ENCODE assay signal across 8 cellular contexts in the genomic region with DNA sequence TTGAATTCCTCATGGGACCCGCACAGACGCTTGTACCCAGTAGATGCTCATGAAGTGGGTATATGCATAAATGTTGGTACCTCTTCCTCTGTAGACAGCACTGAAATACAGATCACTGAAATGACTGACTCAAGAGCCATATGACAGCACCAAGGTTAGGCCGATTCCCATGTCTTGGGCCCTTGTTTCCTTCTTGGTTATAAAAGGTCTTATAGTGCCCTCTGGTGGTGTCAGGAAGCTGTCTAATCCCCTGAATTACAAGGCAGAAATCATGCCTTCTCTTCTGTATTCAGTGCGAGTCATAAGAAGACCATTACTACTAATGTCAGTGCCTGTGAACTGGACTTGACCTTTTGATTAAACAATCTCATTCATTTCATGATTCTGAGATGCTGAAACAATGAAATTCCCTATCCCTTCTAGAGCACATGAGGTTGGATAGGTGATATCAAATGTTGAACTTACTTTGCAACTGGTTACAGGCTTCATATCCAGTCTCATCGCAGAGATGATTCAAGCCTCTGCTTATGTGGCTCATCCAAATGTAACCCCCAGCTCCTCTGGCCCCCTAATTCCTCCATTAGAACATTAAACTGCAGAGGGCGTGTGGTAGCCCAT. TPM values are rescaled to one million over a fixed set of nuclear protein-coding genes. Genes with fewer than 3 reads are reported as not detected.
A peak's percentile ranks its signal among the peaks of the same experiment; 100 is the strongest.
DNase-seq lines count a peak whose midpoint lies in the region; ATAC-seq and TF ChIP-seq lines count a peak whose summit lies in the region.

No MANE protein-coding gene starts in this region.

- H3K9me2 ChIP-seq in PC-3 (replicated peaks; ENCODE audit: low read length): no peaks in the 10 kb centered on the region

- TF ChIP-seq CTCF in AG10803 (conservative IDR thresholded peaks at IDR 0.05; ENCODE audit: low read length): peak; percentile 85
- peak; percentile 83 for TF ChIP-seq CTCF in GM13977 (IDR thresholded peaks at IDR 0.05; ENCODE audit: extremely low read depth, insufficient read depth, missing control alignments)
- peak; percentile 69 for TF ChIP-seq CTCF in KMS-11 (conservative IDR thresholded peaks at IDR 0.05; ENCODE audit: low read depth, low read length)
- TF ChIP-seq CTCF in PC-3 (conservative IDR thresholded peaks at IDR 0.05; ENCODE audit: low read depth, low read length): peak; percentile 86
- peak; percentile 59 for TF ChIP-seq CTCF in glutamatergic neuron (IDR thresholded peaks at IDR 0.05; ENCODE audit: partially characterized antibody, unreplicated experiment)
- peak; percentile 81 for TF ChIP-seq CTCF in progenitor cell of endocrine pancreas (IDR thresholded peaks at IDR 0.05; ENCODE audit: unreplicated experiment)

- H3K36me3 ChIP-seq in KMS-11 (ENCODE audit: insufficient read depth) (no peaks in the 10 kb centered on the region), PC-3 (ENCODE audit: low read depth, low read length) (peaks cover 3% of the 10 kb centered on the region; the same call in 1 of the 2 replicates)

- DNase-seq in AG10803 (ENCODE audit: low read depth): peak; percentile 85
- DNase-seq in GM13977 (ENCODE audit: low spot score): peak; percentile 75
- DNase-seq in PC-3: peak; percentile 88
- DNase-seq in activated naive CD8-positive, alpha-beta T cell treated with anti-CD3 and anti-CD28 coated beads for 36 hours: peak; percentile 39
- no peak for DNase-seq in glutamatergic neuron
- no peak for DNase-seq in progenitor cell of endocrine pancreas (ENCODE audit: low spot score, unreplicated experiment)

- no peak overlapping the region for H3K4me2 ChIP-seq in KMS-11
- H3K4me2 ChIP-seq in PC-3 (ENCODE audit: low read length): no peak overlapping the region

- POLR2A ChIA-PET in PC-3 (lab: Charles Lee; ENCODE audit: unreplicated experiment): no interaction called here

- H3K9me3 Mint-ChIP-seq in activated naive CD8-positive, alpha-beta T cell treated with anti-CD3 and anti-CD28 coated beads for 36 hours: no peaks in the 10 kb centered on the region
- H3K9me3 Mint-ChIP-seq in glutamatergic neuron (ENCODE audit: unreplicated experiment) (no peaks in the 10 kb centered on the region), progenitor cell of endocrine pancreas (ENCODE audit: low read depth) (no peaks in the 10 kb centered on the region)

- H3K27ac Mint-ChIP-seq in activated naive CD8-positive, alpha-beta T cell treated with anti-CD3 and anti-CD28 coated beads for 36 hours: no peak overlapping the region
- H3K27ac Mint-ChIP-seq in glutamatergic neuron (ENCODE audit: unreplicated experiment) (no peak overlapping the region), progenitor cell of endocrine pancreas (peak overlapping the region; percentile 93)

- ATAC-seq in PC-3 (peak; percentile 83), GM18873 (IDR thresholded peaks at IDR 0.05; ENCODE audit: low FRiP score, unreplicated experiment) (no peak)

- no peaks in the 10 kb centered on the region for H3K27me3 ChIP-seq in KMS-11 (ENCODE audit: insufficient read depth, low read depth)
- no peaks in the 10 kb centered on the region for H3K27me3 ChIP-seq in PC-3 (ENCODE audit: low read length)

- H3K27me3 Mint-ChIP-seq in activated naive CD8-positive, alpha-beta T cell treated with anti-CD3 and anti-CD28 coated beads for 36 hours: no peaks in the 10 kb centered on the region
- H3K27me3 Mint-ChIP-seq in glutamatergic neuron (ENCODE audit: unreplicated experiment) (peaks cover 7% of the 10 kb centered on the region), progenitor cell of endocrine pancreas (no peaks in the 10 kb centered on the region)

- H3K4me1 Mint-ChIP-seq in activated naive CD8-positive, alpha-beta T cell treated with anti-CD3 and anti-CD28 coated beads for 36 hours: peaks cover 41% of the 10 kb centered on the region
- H3K4me1 Mint-ChIP-seq in glutamatergic neuron (ENCODE audit: low read depth, unreplicated experiment): peaks cover 2% of the 10 kb centered on the region
- H3K4me1 Mint-ChIP-seq in progenitor cell of endocrine pancreas (ENCODE audit: low read depth): peaks cover 28% of the 10 kb centered on the region

- H3K79me2 ChIP-seq in KMS-11 (ENCODE audit: insufficient read depth, low read depth) (no peaks in the 10 kb centered on the region), PC-3 (ENCODE audit: low read length) (peaks cover 39% of the 10 kb centered on the region)

- H3K9me3 ChIP-seq in PC-3 (ENCODE audit: low read length): no peaks in the 10 kb centered on the region

- peaks cover 21% of the 10 kb centered on the region for H3K4me1 ChIP-seq in KMS-11 (ENCODE audit: low read depth, poor library complexity, severe bottlenecking)
- H3K4me1 ChIP-seq in PC-3 (ENCODE audit: insufficient read depth, low read length): peaks cover 40% of the 10 kb centered on the region

- H3K4me3 Mint-ChIP-seq in activated naive CD8-positive, alpha-beta T cell treated with anti-CD3 and anti-CD28 coated beads for 36 hours: no peak overlapping the region
- H3K4me3 Mint-ChIP-seq in glutamatergic neuron (ENCODE audit: unreplicated experiment): no peak overlapping the region
- no peak overlapping the region for H3K4me3 Mint-ChIP-seq in progenitor cell of endocrine pancreas (ENCODE audit: low read depth)

- no peaks in the 10 kb centered on the region for H3K36me3 Mint-ChIP-seq in activated naive CD8-positive, alpha-beta T cell treated with anti-CD3 and anti-CD28 coated beads for 36 hours
- no peaks in the 10 kb centered on the region for H3K36me3 Mint-ChIP-seq in glutamatergic neuron (ENCODE audit: unreplicated experiment)
- H3K36me3 Mint-ChIP-seq in progenitor cell of endocrine pancreas (ENCODE audit: insufficient read depth): no peaks in the 10 kb centered on the region

- BruUV-seq in PC-3 (replicated peaks; lab: Mats Ljungman, UMichigan): no TSS peak

- H3K4me3 ChIP-seq in AG10803 (ENCODE audit: low read length): no peak overlapping the region
- H3K4me3 ChIP-seq in KMS-11 (IDR thresholded peaks at IDR 0.05; ENCODE audit: insufficient read depth, low read depth, low read length): no peak overlapping the region
- H3K4me3 ChIP-seq in PC-3 (ENCODE audit: low read length): no peak overlapping the region

- CTCF ChIA-PET in PC-3 (lab: Charles Lee): interaction anchor here (0.6 kb wide), 2 partner anchors 72 to 168 kb away, joined by 3 read pairs; no protein-coding TSS in a partner anchor

- H2AFZ ChIP-seq in KMS-11 (ENCODE audit: low read depth): no peak overlapping the region
- no peak overlapping the region for H2AFZ ChIP-seq in PC-3 (ENCODE audit: low read length)

- H3K9ac ChIP-seq in KMS-11 (no peak overlapping the region), PC-3 (ENCODE audit: low read length) (peak overlapping the region; percentile 30; the same call in 1 of the 2 replicates)

- H3K27ac ChIP-seq in KMS-11 (no peak overlapping the region; the same call in 1 of the 2 replicates), PC-3 (ENCODE audit: low read length) (peak overlapping the region; percentile 71)

- no peaks in the 10 kb centered on the region for H4K20me1 ChIP-seq in KMS-11 (ENCODE audit: insufficient read depth)
- no peaks in the 10 kb centered on the region for H4K20me1 ChIP-seq in PC-3 (ENCODE audit: low read length)

- H3F3A ChIP-seq in PC-3 (ENCODE audit: low read length, unreplicated experiment): no peaks in the 10 kb centered on the region

- in situ Hi-C loops in GM13977 (cut with MboI; ENCODE audit: low pct_unique_long_range_greater_than_20kb, low sequenced_read_pairs, unreplicated experiment): loop anchor here (25.0 kb wide), 2 partner anchors 183 to 308 kb away; no protein-coding TSS in a partner anchor

- intact Hi-C loops in PC-3 (cut with micrococcal nuclease): loop anchor here (1.0 to 5.0 kb wide), 4 partner anchors 59 to 298 kb away; no protein-coding TSS in a partner anchor

RNA-seq across cellular contexts. Expression of a gene that starts 59.7 kb away (rescaled TPM):
- total RNA-seq in PC-3 (2014; rRNA removed) (43.0 and 52.6 TPM in 2 replicates), glutamatergic neuron (ENCODE audit: unreplicated experiment) (7.4 TPM), progenitor cell of endocrine pancreas (32.5 and 35.8 TPM in 2 replicates)
- total RNA-seq in activated naive CD8-positive, alpha-beta T cell treated with anti-CD3 and anti-CD28 coated beads for 36 hours: 10 to 100 TPM; 58.0 to 59.4 TPM

Comparison
In these comparisons a context has a peak if more than half of its experiments do, and no peak if none do; other contexts are left out.
1. DNase-seq: peak in AG10803 (single experiment), GM13977 (single experiment), PC-3 (single experiment) and activated naive CD8-positive, alpha-beta T cell treated with anti-CD3 and anti-CD28 coated beads for 36 hours (single experiment); none in glutamatergic neuron (single experiment) and progenitor cell of endocrine pancreas (single experiment).
2. Peak in every context shown above with its lines, with median percentiles within 50 percentile points of each other: CTCF ChIP-seq.